10 cellular contexts compared by ENCODE assay signal in the genomic region with DNA sequence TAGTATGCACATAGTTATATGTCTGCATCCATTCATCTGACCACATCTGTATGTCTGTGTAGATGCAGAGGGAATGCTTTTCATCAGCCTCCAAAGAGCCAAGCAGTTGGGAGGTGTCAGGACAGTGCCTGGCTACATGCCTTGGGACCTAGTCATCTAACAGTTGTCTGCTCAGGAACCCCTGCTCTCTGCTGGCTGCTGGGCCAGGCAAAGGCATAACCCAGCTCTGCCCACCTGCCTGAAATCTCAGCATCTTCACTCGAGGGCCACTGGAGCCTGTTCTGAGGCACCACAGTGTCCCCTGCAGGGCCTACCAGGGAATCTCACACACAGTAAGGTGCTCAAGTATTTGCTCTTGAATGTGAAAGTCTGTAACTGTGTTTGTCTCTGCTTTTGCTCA. TPM values are rescaled to one million over a fixed set of nuclear protein-coding genes. Genes with fewer than 3 reads are reported as not detected.
DNase-seq lines count a peak whose midpoint lies in the region; TF ChIP-seq lines count a peak whose summit lies in the region.
"Had no signal": no experiment of that assay in that cellular context is flagged by ENCODE, and none has a peak within 500 bp of the region (broad histone marks: within the 10 kb centered on the region; RNA-seq: fewer than 3 reads in every experiment).

No MANE protein-coding gene starts in this region.

- TF ChIP-seq CTCF in AG09319 (IDR thresholded peaks at IDR 0.05; ENCODE audit: low read depth, low read length), result peak; percentile 68
- TF ChIP-seq CTCF in GM12874 (IDR thresholded peaks at IDR 0.05; ENCODE audit: insufficient read depth, low read depth, low read length), result peak; percentile 59
- peak; percentile 43 for TF ChIP-seq CTCF in hepatocyte (IDR thresholded peaks at IDR 0.05; ENCODE audit: poor library complexity)

- DNase-seq in AG09319 (ENCODE audit: extremely low read depth, low read depth) (no peak), SK-N-DZ (ENCODE audit: low spot score) (peak; percentile 69), hepatocyte (ENCODE audit: low spot score) (peak; percentile 58), epidermal melanocyte (ENCODE audit: insufficient read length, low spot score) (no peak), medulla oblongata (ENCODE audit: extremely low spot score) (no peak), NCI-H2196 (lab: John Stamatoyannopoulos, UW; ENCODE audit: unreplicated experiment) (no peak)
- no peak for DNase-seq in activated effector memory CD4-positive, alpha-beta T cell treated with Interleukin-2 at 50 U/mL for 16 hours
- DNase-seq: upper lobe of left lung had no signal

- no peaks in the 10 kb centered on the region for H3K79me2 ChIP-seq in hepatocyte

- H3K9me3 ChIP-seq in hepatocyte (ENCODE audit: low read depth), result no peaks in the 10 kb centered on the region
- H3K9me3 ChIP-seq: HAP-1, upper lobe of left lung had no signal

- 13% methylated on average over 1 of the region's 1 CpG for WGBS in hepatocyte (ENCODE audit: low lambda C conversion rate, missing lambda C conversion rate)

- H3K36me3 ChIP-seq in hepatocyte (replicated peaks; ENCODE audit: insufficient read depth, low read depth), result no peaks in the 10 kb centered on the region
- H3K36me3 ChIP-seq: HAP-1, upper lobe of left lung had no signal

- H3K9me2 ChIP-seq in hepatocyte (replicated peaks; ENCODE audit: insufficient read depth), result no peaks in the 10 kb centered on the region

- no peak overlapping the region for H3K27ac ChIP-seq in hepatocyte
- H3K27ac ChIP-seq: upper lobe of left lung had no signal

- no peaks in the 10 kb centered on the region for H4K20me1 ChIP-seq in hepatocyte (ENCODE audit: insufficient read depth, poor library complexity, severe bottlenecking)

- no peak overlapping the region for H2AFZ ChIP-seq in hepatocyte

- H3K27me3 ChIP-seq in hepatocyte, result no peaks in the 10 kb centered on the region

- H3K4me2 ChIP-seq in hepatocyte, result no peak overlapping the region

- peaks cover 9% of the 10 kb centered on the region for H3K4me1 ChIP-seq in hepatocyte (ENCODE audit: insufficient read depth)

- H3K4me3 ChIP-seq in hepatocyte, result no peak overlapping the region
- H3K4me3 ChIP-seq: HAP-1, upper lobe of left lung had no signal

RNA-seq across cellular contexts. Expression of a gene that starts 3.7 kb away (rescaled TPM):
- polyA plus RNA-seq in SK-N-DZ (2014; cell fraction: cytosol; rRNA removed), result not detected in 2 replicates
- polyA plus RNA-seq in SK-N-DZ (2014; cell fraction: nucleus; rRNA removed), result 0.13 TPM in 1 of 2 replicates, not detected in the other
- total RNA-seq in hepatocyte, result not detected in 2 replicates
- 0.86 TPM in 1 of 2 replicates, not detected in the other for polyA plus RNA-seq in hepatocyte
- total RNA-seq: upper lobe of left lung had no signal

RNA-seq across cellular contexts. Expression of a gene that starts 8.8 kb away (rescaled TPM):
- 72.1 and 78.3 TPM in 2 replicates for polyA plus RNA-seq in SK-N-DZ (2014; cell fraction: cytosol; rRNA removed)
- polyA plus RNA-seq in SK-N-DZ (2014; cell fraction: nucleus; rRNA removed), result 29.8 and 37.9 TPM in 2 replicates
- 20.8 and 32.5 TPM in 2 replicates for total RNA-seq in hepatocyte
- polyA plus RNA-seq in hepatocyte, result 66.9 and 81.4 TPM in 2 replicates

RNA-seq across cellular contexts. Expression of a gene that starts 24.8 kb away (rescaled TPM):
- 14.4 and 23.2 TPM in 2 replicates for polyA plus RNA-seq in SK-N-DZ (2014; cell fraction: cytosol; rRNA removed)
- 31.9 and 32.7 TPM in 2 replicates for polyA plus RNA-seq in SK-N-DZ (2014; cell fraction: nucleus; rRNA removed)
- 10.5 and 14.2 TPM in 2 replicates for total RNA-seq in hepatocyte
- polyA plus RNA-seq in hepatocyte, result 10.7 and 15.5 TPM in 2 replicates

RNA-seq across cellular contexts. Expression of a gene that starts 48.3 kb away (rescaled TPM):
- polyA plus RNA-seq in SK-N-DZ (2014; cell fraction: cytosol; rRNA removed), result 1.8 and 2.1 TPM in 2 replicates
- polyA plus RNA-seq in SK-N-DZ (2014; cell fraction: nucleus; rRNA removed), result 1.1 and 2.0 TPM in 2 replicates
- 5.7 and 9.7 TPM in 2 replicates for total RNA-seq in hepatocyte
- 14.0 and 23.0 TPM in 2 replicates for polyA plus RNA-seq in hepatocyte

Comparison
In these comparisons a context has a peak if more than half of its experiments do, and no peak if none do; other contexts are left out.
1. DNase-seq: peak in SK-N-DZ (single experiment) and hepatocyte (single experiment); none in AG09319 (single experiment), epidermal melanocyte (single experiment), medulla oblongata (single experiment), activated effector memory CD4-positive, alpha-beta T cell treated with Interleukin-2 at 50 U/mL for 16 hours (single experiment) and NCI-H2196 (single experiment).
2. Peak in every context shown above with its lines, with median percentiles within 50 percentile points of each other: CTCF ChIP-seq.